Comparison of ENCODE assay signal across 15 cellular contexts in genomic region chr6:158665332-158665731, GRCh38.
"Had no signal": no experiment of that assay in that cellular context is flagged by ENCODE, and none has a peak within 500 bp of the region (broad histone marks: within the 10 kb centered on the region; RNA-seq: fewer than 3 reads in every experiment).

No MANE protein-coding gene starts in this region.

- H3K4me3 ChIP-seq: ascending aorta, esophagus squamous epithelium, lung, mucosa of descending colon, thoracic aorta had no signal

- ATAC-seq: left colon; mucosa of descending colon; stimulated activated naive CD8-positive, alpha-beta T cell treated with anti-CD3 and anti-CD28 coated beads, Interleukin-15, amount 100 ng/mL, for 72 hours had no signal

- H3K4me1 ChIP-seq: ascending aorta had no signal

- H3K4me3 Mint-ChIP-seq: activated CD4-positive, alpha-beta memory T cell treated with anti-CD3 and anti-CD28 coated beads, Interleukin-2, amount 10 ng/mL, durations not matched to agents 7 days and 5 days; immature natural killer cell; nephron progenitor cell; stimulated activated naive CD8-positive, alpha-beta T cell treated with anti-CD3 and anti-CD28 coated beads, Interleukin-15, amount 100 ng/mL, for 72 hours had no signal

- H3K9me3 Mint-ChIP-seq: activated CD4-positive, alpha-beta memory T cell treated with anti-CD3 and anti-CD28 coated beads, Interleukin-2, amount 10 ng/mL, durations not matched to agents 7 days and 5 days; immature natural killer cell; nephron progenitor cell; stimulated activated naive CD8-positive, alpha-beta T cell treated with anti-CD3 and anti-CD28 coated beads, Interleukin-15, amount 100 ng/mL, for 72 hours had no signal

- DNase-seq: activated CD4-positive, alpha-beta memory T cell treated with anti-CD3 and anti-CD28 coated beads, Interleukin-2, amount 10 ng/mL, durations not matched to agents 7 days and 5 days; activated gamma-delta T cell; activated T-cell treated with anti-CD3 and anti-CD28 coated beads, Interleukin-2, amount 50 U/mL, for 1 hour; esophagus squamous epithelium; foreskin fibroblast; immature natural killer cell; mucosa of descending colon; nephron progenitor cell; stimulated activated CD4-positive, alpha-beta T cell treated with anti-CD3 and anti-CD28 coated beads, Interleukin-4, amount 100 ng/mL, for 1 hour; T-helper 9 cell had no signal

- H3K9me3 ChIP-seq: ascending aorta, esophagus squamous epithelium, mucosa of descending colon, thoracic aorta had no signal

- H3K27ac ChIP-seq: ascending aorta, thoracic aorta had no signal

- H3K27me3 ChIP-seq: ascending aorta, esophagus squamous epithelium had no signal

- H3K36me3 ChIP-seq: ascending aorta, thoracic aorta had no signal

- H3K27me3 Mint-ChIP-seq: activated CD4-positive, alpha-beta memory T cell treated with anti-CD3 and anti-CD28 coated beads, Interleukin-2, amount 10 ng/mL, durations not matched to agents 7 days and 5 days; stimulated activated naive CD8-positive, alpha-beta T cell treated with anti-CD3 and anti-CD28 coated beads, Interleukin-15, amount 100 ng/mL, for 72 hours had no signal

- H3K27ac Mint-ChIP-seq: activated CD4-positive, alpha-beta memory T cell treated with anti-CD3 and anti-CD28 coated beads, Interleukin-2, amount 10 ng/mL, durations not matched to agents 7 days and 5 days; nephron progenitor cell; stimulated activated naive CD8-positive, alpha-beta T cell treated with anti-CD3 and anti-CD28 coated beads, Interleukin-15, amount 100 ng/mL, for 72 hours had no signal
